Comparison of ENCODE assay signal across 7 cellular contexts in the genomic region with DNA sequence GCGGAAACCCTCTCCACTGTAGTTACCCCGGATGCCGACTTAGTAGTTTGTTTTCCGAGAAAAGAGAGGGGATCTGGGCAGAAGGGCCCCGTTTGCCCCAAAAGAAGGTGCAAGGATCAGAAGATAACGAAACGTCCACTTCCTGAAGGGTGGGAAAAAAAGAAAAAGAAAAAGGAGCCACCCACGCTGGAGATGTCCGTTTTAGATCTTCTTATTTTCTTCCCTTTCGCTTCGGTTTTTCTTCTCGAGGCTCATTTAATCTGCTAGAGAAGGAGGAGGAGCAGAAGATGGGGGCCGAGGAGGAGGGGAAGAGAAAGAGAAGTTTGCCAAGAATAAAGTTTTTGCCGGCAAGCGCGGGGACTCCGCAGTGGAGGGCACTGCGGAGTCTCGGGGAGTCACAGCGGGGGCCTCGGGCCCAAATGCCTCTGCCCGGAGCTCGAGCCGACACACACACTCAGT. TPM values are rescaled to one million over a fixed set of nuclear protein-coding genes. Genes with fewer than 3 reads are reported as not detected.
DNase-seq lines count a peak whose midpoint lies in the region; ATAC-seq and TF ChIP-seq lines count a peak whose summit lies in the region.

No MANE protein-coding gene starts in this region.

- no peaks in the 10 kb centered on the region for H3K36me3 Mint-ChIP-seq in endodermal cell (ENCODE audit: low read depth)

- DNase-seq in OCI-LY7 (ENCODE audit: low spot score): no peak
- no peak for DNase-seq in endodermal cell
- no peak for DNase-seq in ovary
- no peak for DNase-seq in HEK293T (ENCODE audit: extremely low spot score)
- no peak for DNase-seq in NK-92 (lab: John Stamatoyannopoulos, UW; ENCODE audit: unreplicated experiment)
- DNase-seq in NCI-H1436 (lab: John Stamatoyannopoulos, UW): no peak

- peaks cover 93% of the 10 kb centered on the region for H3K27me3 Mint-ChIP-seq in endodermal cell (ENCODE audit: insufficient read depth)

- TF ChIP-seq CTCF in OCI-LY7 (conservative IDR thresholded peaks at IDR 0.05; ENCODE audit: low read length): no peak
- TF ChIP-seq CTCF in endodermal cell (conservative IDR thresholded peaks at IDR 0.05): no peak
- TF ChIP-seq CTCF in ovary (IDR thresholded peaks at IDR 0.05): no peak

- H3K36me3 ChIP-seq in OCI-LY7 (ENCODE audit: insufficient read depth, low read length): peaks cover 36% of the 10 kb centered on the region
- no peaks in the 10 kb centered on the region for H3K36me3 ChIP-seq in endodermal cell (ENCODE audit: control insufficient read depth, insufficient read depth, low read length)
- no peaks in the 10 kb centered on the region for H3K36me3 ChIP-seq in ovary

- no peaks in the 10 kb centered on the region for H3K9me2 ChIP-seq in OCI-LY7 (ENCODE audit: insufficient read depth, low read length)

- H3K27ac ChIP-seq in OCI-LY7 (ENCODE audit: low read depth, low read length, poor library complexity, severe bottlenecking) (peak overlapping the region; percentile 89), endodermal cell (ENCODE audit: low read depth, low read length) (peak overlapping the region; percentile 77), ovary (no peak overlapping the region)

- H3K27ac Mint-ChIP-seq in endodermal cell: no peak overlapping the region

- peak overlapping the region; percentile 73; the same call in 1 of the 2 replicates for H2AFZ ChIP-seq in OCI-LY7 (ENCODE audit: low read length)

- WGBS in endodermal cell (ENCODE audit: insufficient coverage in 1 of 2, insufficient read length in 1 of 2), 2 experiments: 0% methylated on average over 10 to 24 of the region's 24 CpGs
- 0 to 1% (median 0%) methylated on average over 24 of the region's 24 CpGs for WGBS in ovary, 3 donors

- peaks cover 22% of the 10 kb centered on the region for H3K4me1 Mint-ChIP-seq in endodermal cell

- peaks cover 49% of the 10 kb centered on the region for H3K79me2 ChIP-seq in OCI-LY7 (ENCODE audit: insufficient read depth, low read depth, low read length)

- H3K4me2 ChIP-seq in OCI-LY7 (ENCODE audit: low read length): peak overlapping the region; percentile 99

- ATAC-seq in GM21515 (IDR thresholded peaks at IDR 0.05; ENCODE audit: unreplicated experiment): peak; percentile 9

- BruUV-seq in OCI-LY7 (replicated peaks; lab: Mats Ljungman, UMichigan): TSS peak; percentile 16

- TF ChIP-seq EP300 in ovary (IDR thresholded peaks at IDR 0.05): no peak

- H3K9me3 ChIP-seq in OCI-LY7 (ENCODE audit: low read length) (no peaks in the 10 kb centered on the region), endodermal cell (ENCODE audit: control insufficient read depth, low read length) (no peaks in the 10 kb centered on the region), ovary (peaks cover 0 to 8% of the 10 kb centered on the region in 2 donors)

- H3K27me3 ChIP-seq in endodermal cell (ENCODE audit: control insufficient read depth, insufficient read depth, low read length, poor library complexity, severe bottlenecking) (peaks cover 100% of the 10 kb centered on the region), ovary (no peaks in the 10 kb centered on the region)

- H4K20me1 ChIP-seq in OCI-LY7 (ENCODE audit: insufficient read depth, low read length): no peaks in the 10 kb centered on the region

- peak overlapping the region; percentile 67 for H3K4me3 Mint-ChIP-seq in endodermal cell

- peak overlapping the region; percentile 83 for H3K4me3 ChIP-seq in OCI-LY7 (ENCODE audit: low read depth, low read length, poor library complexity, severe bottlenecking)
- H3K4me3 ChIP-seq in endodermal cell (ENCODE audit: low read length): peak overlapping the region; percentile 81
- H3K4me3 ChIP-seq in ovary: peak overlapping the region; percentile 48

- POLR2A ChIA-PET in OCI-LY7 (lab: Charles Lee) (interaction anchor here (0.6 to 12.9 kb wide), 11 partner anchors 9 to 482 kb away, joined by 3 to 205 read pairs (median 3); a partner anchor contains a TSS), HEK293T (lab: Yijun Ruan, JAX) (interaction anchor here (0.9 to 1.2 kb wide), 7 partner anchors 9 to 52 kb away, joined by 3 to 5 read pairs (median 4); no protein-coding TSS in a partner anchor)

- no peak for TF ChIP-seq POLR2A in ovary (IDR thresholded peaks at IDR 0.05)

- intact Hi-C loops in OCI-LY7 (cut with micrococcal nuclease; ENCODE audit: unreplicated experiment): loop anchor here (5.0 kb wide), 2 partner anchors 236 to 404 kb away; a partner anchor contains a TSS
- intact Hi-C loops in ovary (cut with DNase I): no loop called here

- no peak overlapping the region for H3K9ac ChIP-seq in endodermal cell (ENCODE audit: extremely low read depth, low read length, poor library complexity, severe bottlenecking)

- no peaks in the 10 kb centered on the region for H3K9me3 Mint-ChIP-seq in endodermal cell

- H3K4me1 ChIP-seq in OCI-LY7 (ENCODE audit: insufficient read depth, low read length, poor library complexity, severe bottlenecking) (peaks cover 52% of the 10 kb centered on the region), endodermal cell (ENCODE audit: control insufficient read depth, insufficient read depth, low read length) (peaks cover 11% of the 10 kb centered on the region), ovary (ENCODE audit: insufficient read depth) (peaks cover 15% of the 10 kb centered on the region)

- CTCF ChIA-PET in OCI-LY7 (lab: Charles Lee; ENCODE audit: unreplicated experiment): no interaction called here
- CTCF ChIA-PET in HEK293T (lab: Yijun Ruan, JAX): interaction anchor here (0.6 to 0.7 kb wide), 2 partner anchors 53 to 77 kb away, joined by 3 to 4 read pairs; no protein-coding TSS in a partner anchor

TF ChIP-seq in HEK293T, 16 proteins besides CTCF, POLR2A, EP300 and RAD21:
- no peak for TF ChIP-seq SUZ12 (IDR thresholded peaks at IDR 0.05)

RNA-seq across cellular contexts. Expression of a gene that starts 0.5 kb away (rescaled TPM):
- 173 and 207 TPM in 2 replicates for total RNA-seq in OCI-LY7 (2014; rRNA removed; shearing (Covaris generic))
- 223 and 306 TPM in 2 replicates for total RNA-seq in OCI-LY7 (2022)
- 1 to 10 TPM in 1 of 2 donors, under 1 TPM in 1; 0.95 to 1.6 TPM for total RNA-seq in endodermal cell
- polyA plus RNA-seq in endodermal cell (2013, experiment 1 of 2): 64.3 TPM
- 58.7 TPM for polyA plus RNA-seq in endodermal cell (2013, experiment 2 of 2)
- 10 to 100 TPM in 1 of 7 donors, 1 to 10 TPM in 6; 1.8 to 30.1 (median 6.0) TPM for total RNA-seq in ovary
- polyA plus RNA-seq in ovary: 10 to 100 TPM in 1 of 2 donors, 1 to 10 TPM in 1; 5.0 to 18.3 TPM

Comparison
In these comparisons a context has a peak if more than half of its experiments do, and no peak if none do; other contexts are left out.
1. H3K27ac ChIP-seq: peak in OCI-LY7 (single experiment) and endodermal cell (single experiment); none in ovary (0 of 2).
2. RNA of a gene that starts 0.5 kb away (total RNA-seq): 173 to 306 TPM in OCI-LY7; 1.8 to 30.1 TPM in ovary and 0.95 to 1.6 TPM in endodermal cell; every median in the first group is over 4 times any median in the second.
3. Peak in every context shown above with its lines, with median percentiles within 50 percentile points of each other: H3K4me3 ChIP-seq.